ENCODE assay signal across 19 cellular contexts in genomic region chr12:2322554-2323120, GRCh38.
DNase-seq lines count a peak whose midpoint lies in the region; ATAC-seq, FAIRE-seq and TF ChIP-seq lines count a peak whose summit lies in the region.
"Had no signal": no experiment of that assay in that cellular context is flagged by ENCODE, and none has a peak within 500 bp of the region (broad histone marks: within the 10 kb centered on the region; RNA-seq: fewer than 3 reads in every experiment).

No MANE protein-coding gene starts in this region.

- H3K27ac ChIP-seq in BLaER1 (peak overlapping the region; percentile 78), heart right ventricle (peak overlapping the region in 9 of 10 donors; percentile 31 to 80 (median 67))

- H3K4me3 ChIP-seq in BLaER1 (no peak overlapping the region), heart right ventricle (no peak overlapping the region)
- H3K4me3 ChIP-seq: esophagus muscularis mucosa had no signal

- ATAC-seq in heart right ventricle (peak in 3 of 8 donors; percentile 14 to 40 (median 39)), GM18858 (IDR thresholded peaks at IDR 0.05; ENCODE audit: unreplicated experiment) (no peak), GM18867 (IDR thresholded peaks at IDR 0.05; ENCODE audit: unreplicated experiment) (no peak)
- ATAC-seq: left colon, WTC11 had no signal

- intact Hi-C loops in heart right ventricle (cut with DNase I), result no loop called here

- no peaks in the 10 kb centered on the region for H4K20me1 ChIP-seq in BLaER1

- TF ChIP-seq CTCF in heart right ventricle (IDR thresholded peaks at IDR 0.05), result no peak

- no peaks in the 10 kb centered on the region for H3K27me3 ChIP-seq in BLaER1
- H3K27me3 ChIP-seq in heart right ventricle, result no peaks in the 10 kb centered on the region
- H3K27me3 ChIP-seq: esophagus muscularis mucosa had no signal

- 70 to 77% methylated on average over 14 of the region's 14 CpGs for whole genome bisulfite sequencing in heart right ventricle, 2 donors

- peaks cover 90% of the 10 kb centered on the region for H3K4me1 ChIP-seq in BLaER1
- H3K4me1 ChIP-seq in heart right ventricle, result peaks cover 24 to 93% (median 78%) of the 10 kb centered on the region in 9 donors

- H3K36me3 ChIP-seq in BLaER1 (no peaks in the 10 kb centered on the region), heart right ventricle (no peaks in the 10 kb centered on the region)
- H3K36me3 ChIP-seq: esophagus muscularis mucosa had no signal

- H3K4me2 ChIP-seq in BLaER1, result peak overlapping the region; percentile 82

- H3K9me3 ChIP-seq in BLaER1 (no peaks in the 10 kb centered on the region), heart right ventricle (no peaks in the 10 kb centered on the region)
- H3K9me3 ChIP-seq: esophagus muscularis mucosa had no signal

- DNase-seq in NCI-H1417 (lab: John Stamatoyannopoulos, UW) (peak; percentile 71 to 95 (median 93)), NCI-H510A treated with DMSO at 0.1 percent for 48 hours (lab: John Stamatoyannopoulos, UW) (peak; percentile 97), heart right ventricle (no peak), RCC 7860 (ENCODE audit: low spot score) (no peak), mucosa of gallbladder (ENCODE audit: low spot score) (no peak)
- DNase-seq: activated gamma-delta T cell treated with Interleukin-2 at 50 U/mL for 16 hours; CD4-positive, alpha-beta memory T cell; hypothalamus; KG1; left colon; stimulated activated CD4-positive, alpha-beta T cell treated with anti-CD3 and anti-CD28 coated beads, Interleukin-12 subunit alpha, Interleukin-12 subunit beta, amount 100 ng/mL, for 4 hours; T-helper 1 cell had no signal

- H3K9ac ChIP-seq in BLaER1, result no peak overlapping the region

- no peak for FAIRE-seq in RCC 7860 (lab: Jason Lieb, UNC)
- FAIRE-seq: A204.1, GM12891 had no signal

Comparison
In these comparisons a context has a peak if more than half of its experiments do, and no peak if none do; other contexts are left out.
1. DNase-seq: peak in NCI-H1417 (3 of 3) and NCI-H510A treated with DMSO at 0.1 percent for 48 hours (single experiment); none in heart right ventricle (0 of 2), RCC 7860 (single experiment) and mucosa of gallbladder (single experiment).